In the genomic region with DNA sequence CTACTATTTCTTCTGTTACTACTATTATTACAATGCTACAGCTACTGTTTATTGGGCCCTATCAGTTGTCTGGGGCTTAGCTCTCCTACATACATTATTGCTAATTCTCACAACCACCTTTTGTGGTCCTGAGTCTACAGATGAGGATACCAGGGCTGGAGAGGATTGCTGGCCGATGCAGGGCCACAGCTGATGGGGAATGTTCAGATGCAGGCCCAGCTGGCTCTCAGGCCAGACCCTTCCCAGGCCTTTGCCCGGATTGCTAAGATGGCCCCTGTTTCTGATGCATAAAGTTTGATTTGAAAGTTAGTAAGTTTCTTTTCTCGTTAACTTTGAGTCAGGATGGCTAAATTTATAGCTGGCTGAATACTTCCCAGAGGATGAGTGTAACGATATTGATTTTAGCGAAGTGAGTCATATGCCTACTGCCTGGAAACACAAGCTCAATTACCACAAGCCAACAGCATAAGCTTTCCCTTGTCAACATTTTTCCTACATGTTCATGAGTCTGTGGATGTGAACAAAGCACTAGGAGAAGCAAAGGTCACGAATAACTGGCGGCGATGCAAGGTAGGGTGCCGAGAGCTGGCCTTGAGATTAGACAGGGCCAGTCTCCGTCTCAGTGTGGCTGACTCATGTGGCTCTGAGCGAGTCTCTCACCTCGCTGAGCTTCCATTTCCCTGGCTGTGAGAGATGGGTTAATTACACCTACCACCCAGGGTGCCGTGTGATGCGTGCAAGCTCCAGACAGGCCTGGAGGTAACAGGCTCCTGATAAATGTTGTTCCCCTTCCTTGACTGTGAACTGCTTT, we compare ENCODE assay signal across 11 cellular contexts.
DNase-seq lines count a peak whose midpoint lies in the region; ATAC-seq and TF ChIP-seq lines count a peak whose summit lies in the region.
"Had no signal": no experiment of that assay in that cellular context is flagged by ENCODE, and none has a peak within 500 bp of the region (broad histone marks: within the 10 kb centered on the region; RNA-seq: fewer than 3 reads in every experiment).

No MANE protein-coding gene starts in this region.

- no peak overlapping the region for H4K91ac ChIP-seq in trophoblast cell (ENCODE audit: low read depth, low read length)

- H2AFZ ChIP-seq in trophoblast cell (ENCODE audit: insufficient read depth, low read length, poor library complexity): no peak overlapping the region

- no peak overlapping the region for H2AK5ac ChIP-seq in trophoblast cell (ENCODE audit: low read length)

- H3K79me2 ChIP-seq in trophoblast cell (ENCODE audit: control insufficient read depth, insufficient read depth, low read length, poor library complexity): no peaks in the 10 kb centered on the region

- no peaks in the 10 kb centered on the region for H3K9me3 ChIP-seq in trophoblast cell (ENCODE audit: insufficient read depth, low read depth, low read length)
- H3K9me3 ChIP-seq in aorta (ENCODE audit: control insufficient read depth, low read length): no peaks in the 10 kb centered on the region
- no peaks in the 10 kb centered on the region for H3K9me3 ChIP-seq in esophagus squamous epithelium
- H3K9me3 ChIP-seq: neutrophil had no signal

- H3K4me1 ChIP-seq in trophoblast cell (ENCODE audit: control insufficient read depth in 1 of 2, insufficient read depth in 2 of 2, low read length in 2 of 2) (peaks cover 15 to 16% of the 10 kb centered on the region in 2 experiments), aorta (ENCODE audit: control insufficient read depth in 1 of 2, insufficient read depth in 2 of 2, low read length in 2 of 2) (no peaks in the 10 kb centered on the region), esophagus squamous epithelium (peaks cover 0 to 11% (median 3%) of the 10 kb centered on the region in 3 donors)

- H3K18ac ChIP-seq in trophoblast cell (ENCODE audit: low read length): no peak overlapping the region

- no peak overlapping the region for H3K9ac ChIP-seq in trophoblast cell (ENCODE audit: low read length)

- intact Hi-C loops in aorta (cut with DNase I): no loop called here
- intact Hi-C loops in esophagus squamous epithelium (cut with DNase I): no loop called here

- peak overlapping the region; percentile 22 for H3K27ac ChIP-seq in trophoblast cell (ENCODE audit: low read depth, low read length)
- H3K27ac ChIP-seq in aorta (ENCODE audit: low read depth in 1 of 2, low read length in 2 of 2): no peak overlapping the region
- H3K27ac ChIP-seq in esophagus squamous epithelium: no peak overlapping the region
- H3K27ac ChIP-seq: neutrophil had no signal

- no peak overlapping the region for H4K8ac ChIP-seq in trophoblast cell (ENCODE audit: low read depth, low read length)

- H4K12ac ChIP-seq in trophoblast cell (ENCODE audit: low read depth, low read length): no peak overlapping the region

- no peak overlapping the region for H3K14ac ChIP-seq in trophoblast cell (ENCODE audit: low read length)

- peak; percentile 98 for DNase-seq in GM04503 (ENCODE audit: low read depth)
- DNase-seq in NCI-H345 treated with DMSO at 0.1 percent for 48 hours (lab: John Stamatoyannopoulos, UW; ENCODE audit: unreplicated experiment): peak; percentile 89
- DNase-seq in dedifferentiated amniotic fluid mesenchymal stem cell (ENCODE audit: extremely low spot score): peak; percentile 69
- DNase-seq in trophoblast cell: peak; percentile 62 to 74
- no peak for DNase-seq in aorta
- no peak for DNase-seq in esophagus squamous epithelium (lab: John Stamatoyannopoulos, UW)
- no peak for DNase-seq in ecto neural progenitor cell (ENCODE audit: low spot score)
- no peak for DNase-seq in stimulated activated CD4-positive, alpha-beta T cell treated with anti-CD3 and anti-CD28 coated beads, Interleukin-2, amount 100 ng/mL, for 24 hours
- DNase-seq: NCI-H187 treated with DMSO at 0.1 percent for 48 hours had no signal

- H2BK120ac ChIP-seq in trophoblast cell (ENCODE audit: insufficient read depth, low read length, poor library complexity): no peak overlapping the region

- H3K36me3 ChIP-seq in trophoblast cell (ENCODE audit: control insufficient read depth in 1 of 2, insufficient read depth in 2 of 2, low read length in 2 of 2) (no peaks in the 10 kb centered on the region), aorta (ENCODE audit: control insufficient read depth in 1 of 2, insufficient read depth in 2 of 2, low read length in 1 of 2) (no peaks in the 10 kb centered on the region), esophagus squamous epithelium (peaks cover 0 to 5% (median 0%) of the 10 kb centered on the region in 3 donors)
- H3K36me3 ChIP-seq: neutrophil had no signal

- no peak for ATAC-seq in aorta (ENCODE audit: low FRiP score)
- ATAC-seq: GM12878 had no signal

- H3K4me2 ChIP-seq in trophoblast cell (ENCODE audit: low read length): no peak overlapping the region

- no peak overlapping the region for H2BK5ac ChIP-seq in trophoblast cell (ENCODE audit: low read depth, low read length, poor library complexity)

- no peak overlapping the region for H3K4ac ChIP-seq in trophoblast cell (ENCODE audit: low read depth, low read length)

- TF ChIP-seq POLR2A in esophagus squamous epithelium (IDR thresholded peaks at IDR 0.05): no peak

- no peak overlapping the region for H3K23ac ChIP-seq in trophoblast cell (ENCODE audit: low read length)

- no CpG with 5 or more reads among the region's 14 CpGs for WGBS in trophoblast cell (ENCODE audit: extremely low coverage, insufficient coverage, insufficient read length)
- WGBS in aorta, 2 donors: 92 to 93% methylated on average over 14 of the region's 14 CpGs
- 87 to 92% methylated on average over 10 to 14 of the region's 14 CpGs for WGBS in esophagus squamous epithelium, 2 donors

- no peak for TF ChIP-seq CTCF in esophagus squamous epithelium (IDR thresholded peaks at IDR 0.05)

- H3K4me3 ChIP-seq in trophoblast cell (ENCODE audit: low read depth, low read length) (no peak overlapping the region), aorta (ENCODE audit: low read length in 2 of 2) (no peak overlapping the region), esophagus squamous epithelium (no peak overlapping the region)
- H3K4me3 ChIP-seq: GM12878 had no signal

- H3K79me1 ChIP-seq in trophoblast cell (ENCODE audit: low read length): peaks cover 1% of the 10 kb centered on the region

- H3K27me3 ChIP-seq in trophoblast cell (ENCODE audit: insufficient read depth, low read length) (no peaks in the 10 kb centered on the region), aorta (ENCODE audit: control insufficient read depth in 1 of 2, insufficient read depth in 2 of 2, low read length in 1 of 2) (no peaks in the 10 kb centered on the region), esophagus squamous epithelium (no peaks in the 10 kb centered on the region)
- H3K27me3 ChIP-seq: neutrophil had no signal

- H2BK12ac ChIP-seq in trophoblast cell (ENCODE audit: low read length): no peak overlapping the region

Comparison
In these comparisons a context has a peak if more than half of its experiments do, and no peak if none do; other contexts are left out.
1. DNase-seq: peak in GM04503 (single experiment), NCI-H345 treated with DMSO at 0.1 percent for 48 hours (single experiment), dedifferentiated amniotic fluid mesenchymal stem cell (single experiment) and trophoblast cell (2 of 2); none in aorta (0 of 2), esophagus squamous epithelium (single experiment), ecto neural progenitor cell (single experiment) and stimulated activated CD4-positive, alpha-beta T cell treated with anti-CD3 and anti-CD28 coated beads, Interleukin-2, amount 100 ng/mL, for 24 hours (0 of 2).